Comparison of ENCODE assay signal across 20 cellular contexts in genomic region chr9:135301271-135302263, GRCh38.
DNase-seq lines count a peak whose midpoint lies in the region; ATAC-seq and TF ChIP-seq lines count a peak whose summit lies in the region.
"Had no signal": no experiment of that assay in that cellular context is flagged by ENCODE, and none has a peak within 500 bp of the region (broad histone marks: within the 10 kb centered on the region; RNA-seq: fewer than 3 reads in every experiment).

No MANE protein-coding gene starts in this region.

- H3K4me3 ChIP-seq in osteoblast (ENCODE audit: insufficient read depth, low read length): no peak overlapping the region
- H3K4me3 ChIP-seq: SJCRH30 had no signal

- no peak overlapping the region for H2AFZ ChIP-seq in osteoblast (ENCODE audit: low read length)

- no peaks in the 10 kb centered on the region for H3K27me3 ChIP-seq in osteoblast (ENCODE audit: insufficient read depth, low read length)
- H3K27me3 ChIP-seq: BE2C had no signal

- no peak overlapping the region for H3K4me2 ChIP-seq in osteoblast (ENCODE audit: insufficient read depth, low read length)
- H3K4me2 ChIP-seq: KMS-11 had no signal

- H3K36me3 ChIP-seq in osteoblast (ENCODE audit: insufficient read depth, low read length): no peaks in the 10 kb centered on the region
- H3K36me3 ChIP-seq: BE2C, SJCRH30 had no signal

- H3K27ac ChIP-seq in VCaP (peak overlapping the region; percentile 53; the same call in 1 of the 2 replicates), osteoblast (ENCODE audit: low read depth, low read length) (no peak overlapping the region)
- H3K27ac ChIP-seq: HL-60, KMS-11, SJCRH30 had no signal

- TF ChIP-seq CTCF in VCaP (conservative IDR thresholded peaks at IDR 0.05) (no peak), osteoblast (IDR thresholded peaks at IDR 0.05; ENCODE audit: extremely low read depth, low read depth, low read length) (no peak)

- H4K20me1 ChIP-seq in osteoblast (ENCODE audit: insufficient read depth, low read length): no peaks in the 10 kb centered on the region

- DNase-seq in activated CD8-positive, alpha-beta memory T cell treated with anti-CD3 and anti-CD28 coated beads, Interleukin-2, amount 50 U/mL, for 48 hours: peak; percentile 18
- DNase-seq in activated CD8-positive, alpha-beta memory T cell treated with anti-CD3 and anti-CD28 coated beads, Interleukin-2, amount 50 U/mL, for 4 hours: no peak
- DNase-seq in osteoblast (ENCODE audit: insufficient read length, low spot score, missing footprints): peak; percentile 51
- DNase-seq in NCI-H187 (lab: John Stamatoyannopoulos, UW): no peak
- DNase-seq: BE2C, Calu3, EL, GOT3, HFFc6, MV-4-11, NCI-H1694 treated with DMSO at 0.1 percent for 48 hours, NCI-H2227 treated with DMSO at 0.1 percent for 48 hours, NCI-H524 treated with DMSO at 0.1 percent for 48 hours, SJCRH30 had no signal

- H3K79me2 ChIP-seq in osteoblast (ENCODE audit: insufficient read depth, low read length): no peaks in the 10 kb centered on the region

- no peaks in the 10 kb centered on the region for H3K4me1 ChIP-seq in osteoblast (ENCODE audit: insufficient read depth, low read length)
- H3K4me1 ChIP-seq: BE2C, SJCRH30 had no signal

- no peaks in the 10 kb centered on the region for H3K9me3 ChIP-seq in osteoblast (ENCODE audit: low read depth, low read length)
- H3K9me3 ChIP-seq: BE2C, SJCRH30 had no signal

- no peak for ATAC-seq in HG02970 (IDR thresholded peaks at IDR 0.05; ENCODE audit: low FRiP score, unreplicated experiment)
- ATAC-seq in HG03097 (IDR thresholded peaks at IDR 0.05; ENCODE audit: low FRiP score, unreplicated experiment): no peak
- ATAC-seq: CD8-positive, alpha-beta T cell had no signal

Comparison
In these comparisons a context has a peak if more than half of its experiments do, and no peak if none do; other contexts are left out.
1. DNase-seq: peak in activated CD8-positive, alpha-beta memory T cell treated with anti-CD3 and anti-CD28 coated beads, Interleukin-2, amount 50 U/mL, for 48 hours (single experiment) and osteoblast (single experiment); none in activated CD8-positive, alpha-beta memory T cell treated with anti-CD3 and anti-CD28 coated beads, Interleukin-2, amount 50 U/mL, for 4 hours (single experiment) and NCI-H187 (0 of 2).